1 cellular context compared by ENCODE assay signal in the genomic region with DNA sequence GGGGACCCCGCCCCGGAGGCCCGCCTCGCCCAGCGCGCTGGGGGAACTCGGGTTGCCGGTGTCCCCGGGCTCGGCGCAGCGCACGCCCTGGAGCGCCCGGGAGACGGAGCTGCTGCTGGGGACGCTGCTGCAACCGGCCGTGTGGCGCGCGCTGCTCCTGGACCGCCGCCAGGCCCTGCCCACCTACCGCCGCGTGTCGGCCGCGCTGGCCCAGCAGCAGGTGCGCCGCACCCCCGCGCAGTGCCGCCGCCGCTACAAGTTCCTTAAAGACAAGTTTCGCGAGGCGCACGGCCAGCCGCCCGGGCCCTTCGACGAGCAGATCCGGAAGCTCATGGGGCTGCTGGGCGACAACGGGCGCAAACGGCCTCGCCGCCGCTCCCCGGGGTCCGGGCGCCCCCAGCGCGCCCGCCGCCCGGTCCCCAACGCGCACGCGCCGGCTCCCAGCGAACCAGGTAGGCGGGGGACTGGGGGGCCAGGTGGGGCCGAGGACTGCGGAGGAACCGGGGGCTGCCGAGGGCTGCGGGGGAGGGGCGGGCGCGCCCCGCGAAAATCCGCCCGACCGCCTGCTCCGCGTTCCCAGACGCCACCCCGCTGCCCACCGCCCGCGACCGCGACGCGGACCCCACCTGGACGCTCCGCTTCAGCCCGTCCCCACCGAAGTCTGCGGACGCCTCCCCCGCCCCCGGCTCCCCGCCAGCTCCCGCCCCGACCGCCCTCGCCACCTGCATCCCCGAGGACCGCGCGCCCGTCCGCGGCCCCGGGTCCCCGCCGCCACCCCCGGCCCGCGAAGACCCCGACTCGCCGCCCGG.
TF ChIP-seq lines count a peak whose summit lies in the region.

No MANE protein-coding gene starts in this region.

TF ChIP-seq in HEK293, 187 proteins besides CTCF, POLR2A, EP300 and RAD21 (continued from another document):
- TF ChIP-seq, protein P1, sequence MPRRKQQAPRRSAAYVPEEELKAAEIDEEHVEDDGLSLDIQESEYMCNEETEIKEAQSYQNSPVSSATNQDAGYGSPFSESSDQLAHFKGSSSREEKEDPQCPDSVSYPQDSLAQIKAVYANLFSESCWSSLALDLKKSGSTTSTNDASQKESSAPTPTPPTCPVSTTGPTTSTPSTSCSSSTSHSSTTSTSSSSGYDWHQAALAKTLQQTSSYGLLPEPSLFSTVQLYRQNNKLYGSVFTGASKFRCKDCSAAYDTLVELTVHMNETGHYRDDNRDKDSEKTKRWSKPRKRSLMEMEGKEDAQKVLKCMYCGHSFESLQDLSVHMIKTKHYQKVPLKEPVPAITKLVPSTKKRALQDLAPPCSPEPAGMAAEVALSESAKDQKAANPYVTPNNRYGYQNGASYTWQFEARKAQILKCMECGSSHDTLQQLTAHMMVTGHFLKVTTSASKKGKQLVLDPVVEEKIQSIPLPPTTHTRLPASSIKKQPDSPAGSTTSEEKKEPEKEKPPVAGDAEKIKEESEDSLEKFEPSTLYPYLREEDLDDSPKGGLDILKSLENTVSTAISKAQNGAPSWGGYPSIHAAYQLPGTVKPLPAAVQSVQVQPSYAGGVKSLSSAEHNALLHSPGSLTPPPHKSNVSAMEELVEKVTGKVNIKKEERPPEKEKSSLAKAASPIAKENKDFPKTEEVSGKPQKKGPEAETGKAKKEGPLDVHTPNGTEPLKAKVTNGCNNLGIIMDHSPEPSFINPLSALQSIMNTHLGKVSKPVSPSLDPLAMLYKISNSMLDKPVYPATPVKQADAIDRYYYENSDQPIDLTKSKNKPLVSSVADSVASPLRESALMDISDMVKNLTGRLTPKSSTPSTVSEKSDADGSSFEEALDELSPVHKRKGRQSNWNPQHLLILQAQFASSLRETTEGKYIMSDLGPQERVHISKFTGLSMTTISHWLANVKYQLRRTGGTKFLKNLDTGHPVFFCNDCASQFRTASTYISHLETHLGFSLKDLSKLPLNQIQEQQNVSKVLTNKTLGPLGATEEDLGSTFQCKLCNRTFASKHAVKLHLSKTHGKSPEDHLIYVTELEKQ (tag by site-specific recombination; IDR thresholded peaks at IDR 0.05; ENCODE audit: borderline replicate concordance) = no peak
- TF ChIP-seq, protein P2, sequence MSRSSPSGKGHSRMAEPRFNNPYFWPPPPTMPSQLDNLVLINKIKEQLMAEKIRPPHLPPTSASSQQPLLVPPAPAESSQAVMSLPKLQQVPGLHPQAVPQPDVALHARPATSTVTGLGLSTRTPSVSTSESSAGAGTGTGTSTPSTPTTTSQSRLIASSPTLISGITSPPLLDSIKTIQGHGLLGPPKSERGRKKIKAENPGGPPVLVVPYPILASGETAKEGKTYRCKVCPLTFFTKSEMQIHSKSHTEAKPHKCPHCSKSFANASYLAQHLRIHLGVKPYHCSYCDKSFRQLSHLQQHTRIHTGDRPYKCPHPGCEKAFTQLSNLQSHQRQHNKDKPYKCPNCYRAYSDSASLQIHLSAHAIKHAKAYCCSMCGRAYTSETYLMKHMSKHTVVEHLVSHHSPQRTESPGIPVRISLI (tag by site-specific recombination; IDR thresholded peaks at IDR 0.05) = no peak
- TF ChIP-seq KLF10 (tag by site-specific recombination; IDR thresholded peaks at IDR 0.05) (peak; percentile 40; the same call in 1 of the 2 replicates), SCRT1 (tag by site-specific recombination; IDR thresholded peaks at IDR 0.05; ENCODE audit: borderline replicate concordance) (no peak), ZNF138 (tag by site-specific recombination; IDR thresholded peaks at IDR 0.05; ENCODE audit: borderline replicate concordance) (no peak), ZNF791 (tag by site-specific recombination; IDR thresholded peaks at IDR 0.05) (no peak), ZSCAN30 (tag by site-specific recombination; IDR thresholded peaks at IDR 0.05) (no peak), ZNF561 (tag by site-specific recombination; IDR thresholded peaks at IDR 0.05; ENCODE audit: borderline replicate concordance) (peak; percentile 55; the same call in 1 of the 2 replicates), ZFHX2 (tag by site-specific recombination; conservative IDR thresholded peaks at IDR 0.05) (peak; percentile 42; the same call in 1 of the 2 replicates), FEZF1 (tag by site-specific recombination; IDR thresholded peaks at IDR 0.05) (no peak), ZNF211 (tag by site-specific recombination; IDR thresholded peaks at IDR 0.05; ENCODE audit: low read depth) (no peak), ZIC2 (tag by site-specific recombination; IDR thresholded peaks at IDR 0.05) (0 out of 2 replicates have a peak, but pooled peaks have one; percentile 16), EGR2 (tag by site-specific recombination; IDR thresholded peaks at IDR 0.05; ENCODE audit: low read depth) (no peak), ZBTB20 (tag by site-specific recombination; IDR thresholded peaks at IDR 0.05) (peak; percentile 37; the same call in 1 of the 2 replicates), ZNF777 (tag by site-specific recombination; IDR thresholded peaks at IDR 0.05; ENCODE audit: borderline replicate concordance) (no peak), PRDM1 (tag by site-specific recombination; IDR thresholded peaks at IDR 0.05) (no peak), ZNF623 (tag by site-specific recombination; IDR thresholded peaks at IDR 0.05) (no peak), ZBTB8A (tag by site-specific recombination; IDR thresholded peaks at IDR 0.05) (0 out of 2 replicates have a peak, but pooled peaks have one; percentile 22), SP3 (tag by site-specific recombination; IDR thresholded peaks at IDR 0.05) (no peak), BCL11A (tag by site-specific recombination; IDR thresholded peaks at IDR 0.05; ENCODE audit: low read depth) (no peak), ZNF596 (tag by site-specific recombination; IDR thresholded peaks at IDR 0.05) (no peak), GLIS1 (tag by site-specific recombination; IDR thresholded peaks at IDR 0.05) (no peak; the same call in 1 of the 2 replicates), ZNF658 (tag by site-specific recombination; IDR thresholded peaks at IDR 0.05) (no peak), ZNF530 (tag by site-specific recombination; IDR thresholded peaks at IDR 0.05; ENCODE audit: low read depth) (no peak), ZNF621 (tag by site-specific recombination; IDR thresholded peaks at IDR 0.05) (no peak), KLF8 (tag by site-specific recombination; IDR thresholded peaks at IDR 0.05) (no peak), ZNF548 (tag by site-specific recombination; IDR thresholded peaks at IDR 0.05) (no peak), ZNF571 (tag by site-specific recombination; IDR thresholded peaks at IDR 0.05) (no peak), ZNF133 (tag by site-specific recombination; IDR thresholded peaks at IDR 0.05) (no peak)
- TF ChIP-seq, protein P3, sequence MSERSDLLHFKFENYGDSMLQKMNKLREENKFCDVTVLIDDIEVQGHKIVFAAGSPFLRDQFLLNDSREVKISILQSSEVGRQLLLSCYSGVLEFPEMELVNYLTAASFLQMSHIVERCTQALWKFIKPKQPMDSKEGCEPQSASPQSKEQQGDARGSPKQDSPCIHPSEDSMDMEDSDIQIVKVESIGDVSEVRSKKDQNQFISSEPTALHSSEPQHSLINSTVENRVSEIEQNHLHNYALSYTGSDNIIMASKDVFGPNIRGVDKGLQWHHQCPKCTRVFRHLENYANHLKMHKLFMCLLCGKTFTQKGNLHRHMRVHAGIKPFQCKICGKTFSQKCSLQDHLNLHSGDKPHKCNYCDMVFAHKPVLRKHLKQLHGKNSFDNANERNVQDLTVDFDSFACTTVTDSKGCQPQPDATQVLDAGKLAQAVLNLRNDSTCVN (tag by site-specific recombination; optimal IDR thresholded peaks at IDR 0.05) = peak; percentile 30
- TF ChIP-seq, protein P4, sequence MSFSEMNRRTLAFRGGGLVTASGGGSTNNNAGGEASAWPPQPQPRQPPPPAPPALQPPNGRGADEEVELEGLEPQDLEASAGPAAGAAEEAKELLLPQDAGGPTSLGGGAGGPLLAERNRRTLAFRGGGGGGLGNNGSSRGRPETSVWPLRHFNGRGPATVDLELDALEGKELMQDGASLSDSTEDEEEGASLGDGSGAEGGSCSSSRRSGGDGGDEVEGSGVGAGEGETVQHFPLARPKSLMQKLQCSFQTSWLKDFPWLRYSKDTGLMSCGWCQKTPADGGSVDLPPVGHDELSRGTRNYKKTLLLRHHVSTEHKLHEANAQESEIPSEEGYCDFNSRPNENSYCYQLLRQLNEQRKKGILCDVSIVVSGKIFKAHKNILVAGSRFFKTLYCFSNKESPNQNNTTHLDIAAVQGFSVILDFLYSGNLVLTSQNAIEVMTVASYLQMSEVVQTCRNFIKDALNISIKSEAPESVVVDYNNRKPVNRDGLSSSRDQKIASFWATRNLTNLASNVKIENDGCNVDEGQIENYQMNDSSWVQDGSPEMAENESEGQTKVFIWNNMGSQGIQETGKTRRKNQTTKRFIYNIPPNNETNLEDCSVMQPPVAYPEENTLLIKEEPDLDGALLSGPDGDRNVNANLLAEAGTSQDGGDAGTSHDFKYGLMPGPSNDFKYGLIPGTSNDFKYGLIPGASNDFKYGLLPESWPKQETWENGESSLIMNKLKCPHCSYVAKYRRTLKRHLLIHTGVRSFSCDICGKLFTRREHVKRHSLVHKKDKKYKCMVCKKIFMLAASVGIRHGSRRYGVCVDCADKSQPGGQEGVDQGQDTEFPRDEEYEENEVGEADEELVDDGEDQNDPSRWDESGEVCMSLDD (tag by site-specific recombination; IDR thresholded peaks at IDR 0.05) = no peak
- TF ChIP-seq, protein P5, sequence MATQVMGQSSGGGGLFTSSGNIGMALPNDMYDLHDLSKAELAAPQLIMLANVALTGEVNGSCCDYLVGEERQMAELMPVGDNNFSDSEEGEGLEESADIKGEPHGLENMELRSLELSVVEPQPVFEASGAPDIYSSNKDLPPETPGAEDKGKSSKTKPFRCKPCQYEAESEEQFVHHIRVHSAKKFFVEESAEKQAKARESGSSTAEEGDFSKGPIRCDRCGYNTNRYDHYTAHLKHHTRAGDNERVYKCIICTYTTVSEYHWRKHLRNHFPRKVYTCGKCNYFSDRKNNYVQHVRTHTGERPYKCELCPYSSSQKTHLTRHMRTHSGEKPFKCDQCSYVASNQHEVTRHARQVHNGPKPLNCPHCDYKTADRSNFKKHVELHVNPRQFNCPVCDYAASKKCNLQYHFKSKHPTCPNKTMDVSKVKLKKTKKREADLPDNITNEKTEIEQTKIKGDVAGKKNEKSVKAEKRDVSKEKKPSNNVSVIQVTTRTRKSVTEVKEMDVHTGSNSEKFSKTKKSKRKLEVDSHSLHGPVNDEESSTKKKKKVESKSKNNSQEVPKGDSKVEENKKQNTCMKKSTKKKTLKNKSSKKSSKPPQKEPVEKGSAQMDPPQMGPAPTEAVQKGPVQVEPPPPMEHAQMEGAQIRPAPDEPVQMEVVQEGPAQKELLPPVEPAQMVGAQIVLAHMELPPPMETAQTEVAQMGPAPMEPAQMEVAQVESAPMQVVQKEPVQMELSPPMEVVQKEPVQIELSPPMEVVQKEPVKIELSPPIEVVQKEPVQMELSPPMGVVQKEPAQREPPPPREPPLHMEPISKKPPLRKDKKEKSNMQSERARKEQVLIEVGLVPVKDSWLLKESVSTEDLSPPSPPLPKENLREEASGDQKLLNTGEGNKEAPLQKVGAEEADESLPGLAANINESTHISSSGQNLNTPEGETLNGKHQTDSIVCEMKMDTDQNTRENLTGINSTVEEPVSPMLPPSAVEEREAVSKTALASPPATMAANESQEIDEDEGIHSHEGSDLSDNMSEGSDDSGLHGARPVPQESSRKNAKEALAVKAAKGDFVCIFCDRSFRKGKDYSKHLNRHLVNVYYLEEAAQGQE (tag by site-specific recombination; IDR thresholded peaks at IDR 0.05) = no peak
- TF ChIP-seq, protein P6, sequence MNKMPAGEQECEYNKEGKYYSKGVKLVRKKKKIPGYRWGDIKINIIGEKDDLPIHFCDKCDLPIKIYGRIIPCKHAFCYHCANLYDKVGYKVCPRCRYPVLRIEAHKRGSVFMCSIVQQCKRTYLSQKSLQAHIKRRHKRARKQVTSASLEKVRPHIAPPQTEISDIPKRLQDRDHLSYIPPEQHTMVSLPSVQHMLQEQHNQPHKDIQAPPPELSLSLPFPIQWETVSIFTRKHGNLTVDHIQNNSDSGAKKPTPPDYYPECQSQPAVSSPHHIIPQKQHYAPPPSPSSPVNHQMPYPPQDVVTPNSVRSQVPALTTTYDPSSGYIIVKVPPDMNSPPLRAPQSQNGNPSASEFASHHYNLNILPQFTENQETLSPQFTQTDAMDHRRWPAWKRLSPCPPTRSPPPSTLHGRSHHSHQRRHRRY (tag by site-specific recombination; IDR thresholded peaks at IDR 0.05) = no peak
- TF ChIP-seq, protein P7, sequence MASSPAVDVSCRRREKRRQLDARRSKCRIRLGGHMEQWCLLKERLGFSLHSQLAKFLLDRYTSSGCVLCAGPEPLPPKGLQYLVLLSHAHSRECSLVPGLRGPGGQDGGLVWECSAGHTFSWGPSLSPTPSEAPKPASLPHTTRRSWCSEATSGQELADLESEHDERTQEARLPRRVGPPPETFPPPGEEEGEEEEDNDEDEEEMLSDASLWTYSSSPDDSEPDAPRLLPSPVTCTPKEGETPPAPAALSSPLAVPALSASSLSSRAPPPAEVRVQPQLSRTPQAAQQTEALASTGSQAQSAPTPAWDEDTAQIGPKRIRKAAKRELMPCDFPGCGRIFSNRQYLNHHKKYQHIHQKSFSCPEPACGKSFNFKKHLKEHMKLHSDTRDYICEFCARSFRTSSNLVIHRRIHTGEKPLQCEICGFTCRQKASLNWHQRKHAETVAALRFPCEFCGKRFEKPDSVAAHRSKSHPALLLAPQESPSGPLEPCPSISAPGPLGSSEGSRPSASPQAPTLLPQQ (tag by site-specific recombination; IDR thresholded peaks at IDR 0.05) = no peak
- TF ChIP-seq, protein P8, sequence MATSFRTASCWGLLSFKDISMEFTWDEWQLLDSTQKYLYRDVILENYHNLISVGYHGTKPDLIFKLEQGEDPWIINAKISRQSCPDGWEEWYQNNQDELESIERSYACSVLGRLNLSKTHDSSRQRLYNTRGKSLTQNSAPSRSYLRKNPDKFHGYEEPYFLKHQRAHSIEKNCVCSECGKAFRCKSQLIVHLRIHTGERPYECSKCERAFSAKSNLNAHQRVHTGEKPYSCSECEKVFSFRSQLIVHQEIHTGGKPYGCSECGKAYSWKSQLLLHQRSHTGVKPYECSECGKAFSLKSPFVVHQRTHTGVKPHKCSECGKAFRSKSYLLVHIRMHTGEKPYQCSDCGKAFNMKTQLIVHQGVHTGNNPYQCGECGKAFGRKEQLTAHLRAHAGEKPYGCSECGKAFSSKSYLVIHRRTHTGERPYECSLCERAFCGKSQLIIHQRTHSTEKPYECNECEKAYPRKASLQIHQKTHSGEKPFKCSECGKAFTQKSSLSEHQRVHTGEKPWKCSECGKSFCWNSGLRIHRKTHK (tag by site-specific recombination; IDR thresholded peaks at IDR 0.05) = no peak
